ENCODE assay signal across 30 cellular contexts in genomic region chr10:121152935-121153334, GRCh38.
"Had no signal": no experiment of that assay in that cellular context is flagged by ENCODE, and none has a peak within 500 bp of the region (broad histone marks: within the 10 kb centered on the region; RNA-seq: fewer than 3 reads in every experiment).

No MANE protein-coding gene starts in this region.

- H3K4me1 Mint-ChIP-seq: activated CD4-positive, alpha-beta T cell treated with anti-CD3 and anti-CD28 coated beads, Interleukin-2, amount 10 ng/mL, durations not matched to agents 24 days and 14 days had no signal

- H3K36me3 ChIP-seq: adrenal gland, MG63, SJCRH30, WERI-Rb-1 had no signal

- H3K9me3 Mint-ChIP-seq: activated CD4-positive, alpha-beta T cell treated with anti-CD3 and anti-CD28 coated beads, Interleukin-2, amount 10 ng/mL, durations not matched to agents 24 days and 14 days; activated CD8-positive, alpha-beta T cell treated with anti-CD3 and anti-CD28 coated beads for 36 hours; activated T-helper 1 cell treated with anti-CD3 and anti-CD28 coated beads, Interleukin-12 subunit alpha, Interleukin-12 subunit beta, Interleukin-2, Interleukin-4 antibody, amounts not matched to agents 30 ng/mL and 10 ng/mL and 1 ng/mL, durations not matched to agents 14 hours and 24 hours and 36 hours had no signal

- H3K9me3 ChIP-seq: adrenal gland, MG63 had no signal

- H3K4me3 Mint-ChIP-seq: activated CD4-positive, alpha-beta T cell treated with anti-CD3 and anti-CD28 coated beads, Interleukin-2, amount 10 ng/mL, durations not matched to agents 24 days and 14 days; activated CD8-positive, alpha-beta T cell treated with anti-CD3 and anti-CD28 coated beads for 36 hours; activated naive CD4-positive, alpha-beta T cell treated with anti-CD3 and anti-CD28 coated beads for 36 hours; activated T-helper 1 cell treated with anti-CD3 and anti-CD28 coated beads, Interleukin-12 subunit alpha, Interleukin-12 subunit beta, Interleukin-2, Interleukin-4 antibody, amounts not matched to agents 30 ng/mL and 10 ng/mL and 1 ng/mL, durations not matched to agents 14 hours and 24 hours and 36 hours; brain had no signal

- ATAC-seq: activated CD8-positive, alpha-beta T cell treated with anti-CD3 and anti-CD28 coated beads for 36 hours; activated naive CD4-positive, alpha-beta T cell treated with anti-CD3 and anti-CD28 coated beads, Interleukin-2, amount 50 U/mL, for 72 hours had no signal

- FAIRE-seq: astrocyte, bronchial epithelial cell had no signal

- DNase-seq: activated CD4-positive, alpha-beta T cell treated with anti-CD3 and anti-CD28 coated beads, Interleukin-2, amount 10 ng/mL, durations not matched to agents 24 days and 14 days; activated CD4-positive, alpha-beta T cell treated with anti-CD3 and anti-CD28 coated beads, Interleukin-2, amount 50 U/mL, for 4 hours; activated CD8-positive, alpha-beta T cell treated with anti-CD3 and anti-CD28 coated beads for 36 hours; activated gamma-delta T cell treated with Interleukin-2 at 50 U/mL for 16 hours; activated naive CD4-positive, alpha-beta T cell treated with anti-CD3 and anti-CD28 coated beads for 36 hours; activated T-cell treated with anti-CD3 and anti-CD28 coated beads, Interleukin-2, amount 50 U/mL, for 1 hour; adrenal gland; caudate nucleus; Karpas-422; KBM-7; MG63; NCI-H1048; NCI-H1105 treated with DMSO at 0.1 percent for 48 hours; NCI-H1436; NCI-H1694; NCI-H1930; NCI-H2081 treated with DMSO at 0.1 percent for 48 hours; NCI-H226; NCI-H524 treated with DMSO at 0.1 percent for 48 hours; NK-92 treated with Interleukin-12 subunit alpha and Interleukin-12 subunit beta, amount 100 ng/mL, for 24 hours; SHP77; SJCRH30; T1000; WERI-Rb-1 had no signal

- H3K27me3 Mint-ChIP-seq: activated CD4-positive, alpha-beta T cell treated with anti-CD3 and anti-CD28 coated beads, Interleukin-2, amount 10 ng/mL, durations not matched to agents 24 days and 14 days had no signal

- H3K4me1 ChIP-seq: adrenal gland, SJCRH30 had no signal

- H3K27ac Mint-ChIP-seq: activated CD4-positive, alpha-beta T cell treated with anti-CD3 and anti-CD28 coated beads, Interleukin-2, amount 10 ng/mL, durations not matched to agents 24 days and 14 days; activated CD8-positive, alpha-beta T cell treated with anti-CD3 and anti-CD28 coated beads for 36 hours; activated naive CD4-positive, alpha-beta T cell treated with anti-CD3 and anti-CD28 coated beads for 36 hours; activated naive CD4-positive, alpha-beta T cell treated with anti-CD3 and anti-CD28 coated beads, Interleukin-2, amount 50 U/mL, for 72 hours; activated T-helper 1 cell treated with anti-CD3 and anti-CD28 coated beads, Interleukin-12 subunit alpha, Interleukin-12 subunit beta, Interleukin-2, Interleukin-4 antibody, amounts not matched to agents 30 ng/mL and 10 ng/mL and 1 ng/mL, durations not matched to agents 14 hours and 24 hours and 36 hours had no signal

- H3K36me3 Mint-ChIP-seq: brain had no signal

- H3K27ac ChIP-seq: adrenal gland, SJCRH30, SK-N-MC, WERI-Rb-1 had no signal

- H3K27me3 ChIP-seq: adrenal gland, MG63, SJCRH30 had no signal

- H3K4me3 ChIP-seq: adrenal gland, MG63, SJCRH30, SK-N-MC had no signal
